Comparison of ENCODE assay signal across 16 cellular contexts in the genomic region with DNA sequence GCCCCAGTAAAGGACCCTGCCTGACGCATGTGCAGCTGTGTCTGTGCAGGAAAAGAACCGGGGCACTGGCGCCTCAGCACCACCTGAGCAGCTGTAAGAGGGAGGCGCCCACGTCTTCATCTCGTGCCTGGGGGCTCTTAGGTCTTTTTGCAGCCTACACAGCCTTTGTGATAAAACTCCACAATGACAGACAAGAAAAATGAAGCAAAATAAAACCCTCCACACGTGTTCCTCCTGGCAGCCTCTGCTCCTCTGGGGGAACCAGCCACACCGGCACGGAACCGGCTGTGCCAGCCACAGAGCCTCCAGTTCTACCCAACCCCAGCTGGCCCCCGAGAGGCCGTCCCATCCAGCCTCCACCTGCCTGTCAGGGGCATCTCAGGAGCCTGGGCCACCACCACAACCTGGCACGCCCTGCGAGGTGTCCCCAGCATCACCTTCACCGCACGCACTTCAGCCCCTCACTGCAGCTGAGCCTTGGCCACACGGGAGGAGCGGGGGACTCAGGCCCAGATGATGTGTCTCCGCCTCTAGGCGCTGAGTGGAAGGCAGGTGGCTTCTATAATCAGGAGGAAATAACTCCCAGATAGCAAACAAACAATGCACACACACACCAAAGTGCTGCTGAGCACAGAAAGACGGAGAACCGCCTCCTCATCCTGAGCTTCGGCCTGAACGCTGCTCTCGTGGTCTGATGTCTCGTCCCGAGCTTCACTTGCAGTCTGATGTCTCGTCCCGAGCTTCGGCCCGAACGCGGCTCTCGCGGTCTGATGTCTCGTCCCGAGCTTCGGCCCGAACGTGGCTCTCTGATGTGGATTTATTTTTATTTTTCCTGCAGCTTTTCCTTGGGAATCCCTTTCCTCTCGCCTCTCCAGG. TPM values are rescaled to one million over a fixed set of nuclear protein-coding genes. Genes with fewer than 3 reads are reported as not detected.
DNase-seq lines count a peak whose midpoint lies in the region; ATAC-seq and TF ChIP-seq lines count a peak whose summit lies in the region.
"Had no signal": no experiment of that assay in that cellular context is flagged by ENCODE, and none has a peak within 500 bp of the region (broad histone marks: within the 10 kb centered on the region; RNA-seq: fewer than 3 reads in every experiment).

No MANE protein-coding gene starts in this region.

- H3K27me3 ChIP-seq in WERI-Rb-1 (ENCODE audit: insufficient read depth, low read depth, severe bottlenecking) (no peaks in the 10 kb centered on the region), spleen (replicated peaks in 1 of 7) (no peaks in the 10 kb centered on the region)
- H3K27me3 ChIP-seq: ovary had no signal

- H3K36me3 Mint-ChIP-seq in activated naive CD4-positive, alpha-beta T cell treated with anti-CD3 and anti-CD28 coated beads, Interleukin-2, amount 10 ng/mL, durations not matched to agents 7 days and 5 days, result no peaks in the 10 kb centered on the region
- H3K36me3 Mint-ChIP-seq in activated naive CD4-positive, alpha-beta T cell treated with anti-CD3 and anti-CD28 coated beads, Interleukin-2, amount 50 U/mL, for 72 hours, result no peaks in the 10 kb centered on the region
- no peaks in the 10 kb centered on the region for H3K36me3 Mint-ChIP-seq in T-helper 2 cell treated with Interferon-gamma antibody and Interleukin-4, amounts not matched to agents 5 μg/mL and 100 μg/mL, for 36 hours (ENCODE audit: low read depth)

- DNase-seq in activated naive CD4-positive, alpha-beta T cell treated with anti-CD3 and anti-CD28 coated beads, Interleukin-2, amount 10 ng/mL, durations not matched to agents 7 days and 5 days, result no peak
- no peak for DNase-seq in activated naive CD4-positive, alpha-beta T cell treated with anti-CD3 and anti-CD28 coated beads, Interleukin-2, amount 50 U/mL, for 72 hours (ENCODE audit: low spot score in 2 of 2)
- DNase-seq in NCI-H2081 (lab: John Stamatoyannopoulos, UW) (peak; percentile 77 to 87), WERI-Rb-1 (no peak), spleen (peak; percentile 64), OCI-M2 (lab: John Stamatoyannopoulos, UW; ENCODE audit: unreplicated experiment) (no peak), anterior cingulate cortex (lab: John Stamatoyannopoulos, UW) (no peak)
- DNase-seq in T-helper 2 cell treated with Interferon-gamma antibody and Interleukin-4, amounts not matched to agents 5 μg/mL and 100 μg/mL, for 36 hours (ENCODE audit: low spot score), result no peak
- DNase-seq: activated CD4-positive, alpha-beta T cell treated with anti-CD3 and anti-CD28 coated beads, Interleukin-2, amount 50 U/mL, for 1 hour; midbrain; MV-4-11 had no signal

- no peaks in the 10 kb centered on the region for H3K27me3 Mint-ChIP-seq in activated naive CD4-positive, alpha-beta T cell treated with anti-CD3 and anti-CD28 coated beads, Interleukin-2, amount 10 ng/mL, durations not matched to agents 7 days and 5 days
- H3K27me3 Mint-ChIP-seq in T-helper 2 cell treated with Interferon-gamma antibody and Interleukin-4, amounts not matched to agents 5 μg/mL and 100 μg/mL, for 36 hours (ENCODE audit: low read depth), result no peaks in the 10 kb centered on the region

- no peaks in the 10 kb centered on the region for H3K9me3 ChIP-seq in WERI-Rb-1 (ENCODE audit: severe bottlenecking)
- H3K9me3 ChIP-seq in spleen, result no peaks in the 10 kb centered on the region
- H3K9me3 ChIP-seq: ovary, thoracic aorta had no signal

- H3K4me3 Mint-ChIP-seq in activated naive CD4-positive, alpha-beta T cell treated with anti-CD3 and anti-CD28 coated beads, Interleukin-2, amount 10 ng/mL, durations not matched to agents 7 days and 5 days, result no peak overlapping the region
- H3K4me3 Mint-ChIP-seq in T-helper 2 cell treated with Interferon-gamma antibody and Interleukin-4, amounts not matched to agents 5 μg/mL and 100 μg/mL, for 36 hours, result no peak overlapping the region
- H3K4me3 Mint-ChIP-seq: T-helper 1 cell treated with Interleukin-12 subunit alpha and Interleukin-12 subunit beta and Interleukin-4 antibody, amounts not matched to agents 30 μg/mL and 1 μg/mL, for 36 hours had no signal

- TF ChIP-seq POLR2A in spleen (IDR thresholded peaks at IDR 0.05), result no peak

- CTCF ChIA-PET in activated naive CD4-positive, alpha-beta T cell treated with anti-CD3 and anti-CD28 coated beads, Interleukin-2, amount 10 ng/mL, durations not matched to agents 7 days and 5 days (lab: Charles Lee), result no interaction called here

- ATAC-seq in activated naive CD4-positive, alpha-beta T cell treated with anti-CD3 and anti-CD28 coated beads, Interleukin-2, amount 50 U/mL, for 72 hours, result no peak
- ATAC-seq: HCT116, Panc1 had no signal

- no peaks in the 10 kb centered on the region for H3K9me3 Mint-ChIP-seq in activated naive CD4-positive, alpha-beta T cell treated with anti-CD3 and anti-CD28 coated beads, Interleukin-2, amount 10 ng/mL, durations not matched to agents 7 days and 5 days
- no peaks in the 10 kb centered on the region for H3K9me3 Mint-ChIP-seq in activated naive CD4-positive, alpha-beta T cell treated with anti-CD3 and anti-CD28 coated beads, Interleukin-2, amount 50 U/mL, for 72 hours
- no peaks in the 10 kb centered on the region for H3K9me3 Mint-ChIP-seq in T-helper 2 cell treated with Interferon-gamma antibody and Interleukin-4, amounts not matched to agents 5 μg/mL and 100 μg/mL, for 36 hours
- H3K9me3 Mint-ChIP-seq: T-helper 1 cell treated with Interleukin-12 subunit alpha and Interleukin-12 subunit beta and Interleukin-4 antibody, amounts not matched to agents 30 μg/mL and 1 μg/mL, for 36 hours had no signal

- no peaks in the 10 kb centered on the region for H3K36me3 ChIP-seq in WERI-Rb-1
- peaks cover 0 to 8% (median 0%) of the 10 kb centered on the region in 6 donors for H3K36me3 ChIP-seq in spleen
- H3K36me3 ChIP-seq: ovary, thoracic aorta had no signal

- peak overlapping the region; percentile 4 for H3K27ac Mint-ChIP-seq in activated naive CD4-positive, alpha-beta T cell treated with anti-CD3 and anti-CD28 coated beads, Interleukin-2, amount 10 ng/mL, durations not matched to agents 7 days and 5 days
- H3K27ac Mint-ChIP-seq in activated naive CD4-positive, alpha-beta T cell treated with anti-CD3 and anti-CD28 coated beads, Interleukin-2, amount 50 U/mL, for 72 hours, result no peak overlapping the region
- no peak overlapping the region for H3K27ac Mint-ChIP-seq in T-helper 2 cell treated with Interferon-gamma antibody and Interleukin-4, amounts not matched to agents 5 μg/mL and 100 μg/mL, for 36 hours
- H3K27ac Mint-ChIP-seq: T-helper 1 cell treated with Interleukin-12 subunit alpha and Interleukin-12 subunit beta and Interleukin-4 antibody, amounts not matched to agents 30 μg/mL and 1 μg/mL, for 36 hours had no signal

- H3K27ac ChIP-seq in WERI-Rb-1 (peak overlapping the region; percentile 38), spleen (no peak overlapping the region)
- H3K27ac ChIP-seq: ovary, thoracic aorta had no signal

- H3K4me3 ChIP-seq in WERI-Rb-1 (ENCODE audit: low read depth, low read length), result no peak overlapping the region
- no peak overlapping the region for H3K4me3 ChIP-seq in spleen
- H3K4me3 ChIP-seq: ovary, thoracic aorta had no signal

- H3K4me1 ChIP-seq in spleen, result peaks cover 0 to 7% (median 0%) of the 10 kb centered on the region in 6 donors

- TF ChIP-seq CTCF in WERI-Rb-1 (IDR thresholded peaks at IDR 0.05; ENCODE audit: low read depth, low read length) (no peak), spleen (IDR thresholded peaks at IDR 0.05 in 8 of 11, conservative IDR thresholded peaks at IDR 0.05 in 3 of 11) (no peak)

- H3K4me1 Mint-ChIP-seq in activated naive CD4-positive, alpha-beta T cell treated with anti-CD3 and anti-CD28 coated beads, Interleukin-2, amount 10 ng/mL, durations not matched to agents 7 days and 5 days, result peaks cover 5% of the 10 kb centered on the region
- H3K4me1 Mint-ChIP-seq in T-helper 2 cell treated with Interferon-gamma antibody and Interleukin-4, amounts not matched to agents 5 μg/mL and 100 μg/mL, for 36 hours (ENCODE audit: low read depth), result peaks cover 13% of the 10 kb centered on the region

- WGBS in spleen, 5 donors, result 89 to 95% (median 91%) methylated on average over 27 to 41 of the region's 41 CpGs

- intact Hi-C loops in spleen (cut with DNase I; ENCODE audit: low total_unique reads), result no loop called here

RNA-seq across cellular contexts. Expression of a gene that starts 28.6 kb away (rescaled TPM):
- 10 to 100 TPM; 12.0 to 61.3 TPM for total RNA-seq in activated naive CD4-positive, alpha-beta T cell treated with anti-CD3 and anti-CD28 coated beads, Interleukin-2, amount 50 U/mL, for 72 hours
- 10 to 100 TPM; 21.8 to 39.0 (median 25.5) TPM for total RNA-seq in spleen
- 10 to 100 TPM; 21.8 to 49.3 (median 26.7) TPM for polyA plus RNA-seq in spleen

RNA-seq across cellular contexts. Expression of a gene that starts 46.5 kb away (rescaled TPM):
- total RNA-seq in activated naive CD4-positive, alpha-beta T cell treated with anti-CD3 and anti-CD28 coated beads, Interleukin-2, amount 50 U/mL, for 72 hours, result not detected
- under 1 TPM in 3 of 7 donors, not detected in 4; 0.26 to 0.37 (median 0.28) TPM for total RNA-seq in spleen
- polyA plus RNA-seq in spleen, result under 1 TPM; 0.07 to 0.10 (median 0.09) TPM
- total RNA-seq: thoracic aorta had no signal

Comparison
In these comparisons a context has a peak if more than half of its experiments do, and no peak if none do; other contexts are left out.
1. DNase-seq: peak in NCI-H2081 (2 of 2) and spleen (single experiment); none in activated naive CD4-positive, alpha-beta T cell treated with anti-CD3 and anti-CD28 coated beads, Interleukin-2, amount 10 ng/mL, durations not matched to agents 7 days and 5 days (single experiment), activated naive CD4-positive, alpha-beta T cell treated with anti-CD3 and anti-CD28 coated beads, Interleukin-2, amount 50 U/mL, for 72 hours (0 of 2), WERI-Rb-1 (single experiment), OCI-M2 (single experiment), T-helper 2 cell treated with Interferon-gamma antibody and Interleukin-4, amounts not matched to agents 5 μg/mL and 100 μg/mL, for 36 hours (single experiment) and anterior cingulate cortex (0 of 58).